In genomic region chr7:148162808-148163207, GRCh38 we compare ENCODE assay signal across 19 cellular contexts.
"Had no signal": no experiment of that assay in that cellular context is flagged by ENCODE, and none has a peak within 500 bp of the region (broad histone marks: within the 10 kb centered on the region; RNA-seq: fewer than 3 reads in every experiment).

No MANE protein-coding gene starts in this region.

- H3K36me3 ChIP-seq: SJSA1 had no signal

- H3K27me3 ChIP-seq: SJSA1 had no signal

- H3K4me3 ChIP-seq: SJSA1, SK-N-MC had no signal

- H3K4me1 ChIP-seq: SJSA1 had no signal

- H3K27ac ChIP-seq: SJSA1, SK-N-MC had no signal

- H3K9me3 ChIP-seq: SJSA1 had no signal

- DNase-seq: IMR-90, Karpas-422, KG1, MM.1S, NCI-H1092 treated with DMSO at 0.1 percent for 48 hours, NCI-H1436, NCI-H187, NCI-H2081, NCI-H2107, NCI-H345, NCI-H446 treated with DMSO at 0.1 percent for 48 hours, NCI-H510A treated with DMSO at 0.1 percent for 48 hours, NCI-H526 treated with DMSO at 0.1 percent for 48 hours, NCI-H774, Right ventricle myocardium superior, RPMI8226, SIG-M5 had no signal
